In genomic region chr22:27984723-27985122, GRCh38 we compare ENCODE assay signal across 16 cellular contexts.
"Had no signal": no experiment of that assay in that cellular context is flagged by ENCODE, and none has a peak within 500 bp of the region (broad histone marks: within the 10 kb centered on the region; RNA-seq: fewer than 3 reads in every experiment).

No MANE protein-coding gene starts in this region.

- H3K27ac ChIP-seq: ascending aorta, sigmoid colon, spleen, thyroid gland had no signal

- H3K27ac Mint-ChIP-seq: activated B cell treated with CpG ODN at 0.5 μM for 24 hours; dendritic cell treated with granulocyte-macrophage colony-stimulating factor and Interleukin-4, amounts not matched to agents 40 ng/mL and 50 ng/mL, for 4 days; stimulated activated memory B cell treated with anti-CD40 and anti-IgM and Interleukin-4, amounts not matched to agents 10 μg/mL and 1 μg/mL and 100 μg/mL, for 72 hours had no signal

- DNase-seq: activated B cell treated with CpG ODN at 0.5 μM for 24 hours; activated CD8-positive, alpha-beta memory T cell treated with anti-CD3 and anti-CD28 coated beads, Interleukin-2, amount 50 U/mL, for 48 hours; activated gamma-delta T cell; cerebellar nuclear complex; effector memory CD4-positive, alpha-beta T cell; midbrain; SK-N-SH; spleen; stimulated activated CD4-positive, alpha-beta T cell treated with anti-CD3 and anti-CD28 coated beads, Interleukin-4, amount 100 ng/mL, for 4 hours; thyroid gland had no signal

- H3K4me3 ChIP-seq: ascending aorta, sigmoid colon, spleen, thyroid gland had no signal

- H3K4me3 Mint-ChIP-seq: activated B cell treated with CpG ODN at 0.5 μM for 24 hours; activated naive CD4-positive, alpha-beta T cell treated with anti-CD3 and anti-CD28 coated beads, Interleukin-2, amount 50 U/mL, for 24 hours; dendritic cell treated with granulocyte-macrophage colony-stimulating factor and Interleukin-4, amounts not matched to agents 40 ng/mL and 50 ng/mL, for 4 days; nephron; stimulated activated memory B cell treated with anti-CD40 and anti-IgM and Interleukin-4, amounts not matched to agents 10 μg/mL and 1 μg/mL and 100 μg/mL, for 72 hours had no signal

- H3K27me3 Mint-ChIP-seq: activated B cell treated with CpG ODN at 0.5 μM for 24 hours; activated naive CD4-positive, alpha-beta T cell treated with anti-CD3 and anti-CD28 coated beads, Interleukin-2, amount 50 U/mL, for 24 hours; dendritic cell treated with granulocyte-macrophage colony-stimulating factor and Interleukin-4, amounts not matched to agents 40 ng/mL and 50 ng/mL, for 4 days; stimulated activated memory B cell treated with anti-CD40 and anti-IgM and Interleukin-4, amounts not matched to agents 10 μg/mL and 1 μg/mL and 100 μg/mL, for 72 hours had no signal

- H3K9me3 Mint-ChIP-seq: activated B cell treated with CpG ODN at 0.5 μM for 24 hours; activated naive CD4-positive, alpha-beta T cell treated with anti-CD3 and anti-CD28 coated beads, Interleukin-2, amount 50 U/mL, for 24 hours; dendritic cell treated with granulocyte-macrophage colony-stimulating factor and Interleukin-4, amounts not matched to agents 40 ng/mL and 50 ng/mL, for 4 days; nephron; stimulated activated memory B cell treated with anti-CD40 and anti-IgM and Interleukin-4, amounts not matched to agents 10 μg/mL and 1 μg/mL and 100 μg/mL, for 72 hours had no signal

- H3K36me3 Mint-ChIP-seq: stimulated activated memory B cell treated with anti-CD40 and anti-IgM and Interleukin-4, amounts not matched to agents 10 μg/mL and 1 μg/mL and 100 μg/mL, for 72 hours had no signal

- H3K4me1 ChIP-seq: ascending aorta, sigmoid colon, thyroid gland had no signal

- H3K27me3 ChIP-seq: ascending aorta, sigmoid colon, spleen, thyroid gland had no signal

- H3K4me1 Mint-ChIP-seq: activated B cell treated with CpG ODN at 0.5 μM for 24 hours; activated naive CD4-positive, alpha-beta T cell treated with anti-CD3 and anti-CD28 coated beads, Interleukin-2, amount 50 U/mL, for 24 hours; stimulated activated memory B cell treated with anti-CD40 and anti-IgM and Interleukin-4, amounts not matched to agents 10 μg/mL and 1 μg/mL and 100 μg/mL, for 72 hours had no signal

- H3K9ac ChIP-seq: SK-N-SH had no signal

- H3K9me3 ChIP-seq: ascending aorta, sigmoid colon, SK-N-SH, spleen, thyroid gland had no signal
